ENCODE assay signal across 9 cellular contexts in genomic region chr7:111855842-111856227, GRCh38.
DNase-seq lines count a peak whose midpoint lies in the region; ATAC-seq, FAIRE-seq and TF ChIP-seq lines count a peak whose summit lies in the region.
"Had no signal": no experiment of that assay in that cellular context is flagged by ENCODE, and none has a peak within 500 bp of the region (broad histone marks: within the 10 kb centered on the region; RNA-seq: fewer than 3 reads in every experiment).

No MANE protein-coding gene starts in this region.

- WGBS in right lobe of liver (ENCODE audit: insufficient coverage, low coverage, low lambda C conversion rate, missing lambda C conversion rate), result 47% methylated on average over 5 of the region's 5 CpGs

- H3K27ac ChIP-seq in right lobe of liver, result no peak overlapping the region

- TF ChIP-seq POLR2A in right lobe of liver (IDR thresholded peaks at IDR 0.05), result no peak

- H3K27me3 ChIP-seq in right lobe of liver, result no peaks in the 10 kb centered on the region

- DNase-seq in D721Med (ENCODE audit: insufficient read length, low spot score) (no peak), LNCaP clone FGC (ENCODE audit: low read depth) (peak; percentile 58), dermis blood vessel endothelial cell (peak; percentile 49), right lobe of liver (no peak), G401 (ENCODE audit: low spot score) (no peak)
- DNase-seq: activated naive CD4-positive, alpha-beta T cell had no signal

- no peaks in the 10 kb centered on the region for H3K9me3 ChIP-seq in right lobe of liver

- intact Hi-C loops in right lobe of liver (cut with DNase I), result loop anchor here in 1 of 2 donors (10.0 kb wide), 1 partner anchor 111 kb away; no protein-coding TSS in a partner anchor

- in situ Hi-C loops in G401 (cut with HindIII; ENCODE audit: low sequenced_read_pairs), result no loop called here

- peaks cover 0 to 4% (median 1%) of the 10 kb centered on the region in 4 donors for H3K36me3 ChIP-seq in right lobe of liver

- TF ChIP-seq CTCF in D721Med (IDR thresholded peaks at IDR 0.05; ENCODE audit: insufficient read depth, missing control alignments), result peak; percentile 27
- TF ChIP-seq CTCF in LNCaP clone FGC (IDR thresholded peaks at IDR 0.05; ENCODE audit: control insufficient read depth, extremely low read depth, insufficient read depth), result peak; percentile 81
- no peak for TF ChIP-seq CTCF in right lobe of liver (IDR thresholded peaks at IDR 0.05)

- ATAC-seq in right lobe of liver (peak in 3 of 4 donors; percentile 29 to 66 (median 44)), HG03432 (IDR thresholded peaks at IDR 0.05; ENCODE audit: unreplicated experiment) (no peak), GM18861 (IDR thresholded peaks at IDR 0.05; ENCODE audit: unreplicated experiment) (no peak), GM18870 (IDR thresholded peaks at IDR 0.05; ENCODE audit: unreplicated experiment) (no peak)

- H3K4me3 ChIP-seq in LNCaP clone FGC (ENCODE audit: low read depth, low read length) (no peak overlapping the region), right lobe of liver (no peak overlapping the region)

- no peak for FAIRE-seq in D721Med (lab: Jason Lieb, UNC)

- no peaks in the 10 kb centered on the region for H3K4me1 ChIP-seq in right lobe of liver

Comparison
In these comparisons a context has a peak if more than half of its experiments do, and no peak if none do; other contexts are left out.
1. DNase-seq: peak in LNCaP clone FGC (single experiment) and dermis blood vessel endothelial cell (single experiment); none in D721Med (single experiment), right lobe of liver (0 of 3) and G401 (single experiment).
2. CTCF ChIP-seq: peak in D721Med (single experiment) and LNCaP clone FGC (single experiment); none in right lobe of liver (0 of 4).
3. ATAC-seq: peak in right lobe of liver (3 of 4); none in HG03432 (single experiment), GM18861 (single experiment) and GM18870 (single experiment).